Comparison of ENCODE assay signal across 19 cellular contexts in the genomic region with DNA sequence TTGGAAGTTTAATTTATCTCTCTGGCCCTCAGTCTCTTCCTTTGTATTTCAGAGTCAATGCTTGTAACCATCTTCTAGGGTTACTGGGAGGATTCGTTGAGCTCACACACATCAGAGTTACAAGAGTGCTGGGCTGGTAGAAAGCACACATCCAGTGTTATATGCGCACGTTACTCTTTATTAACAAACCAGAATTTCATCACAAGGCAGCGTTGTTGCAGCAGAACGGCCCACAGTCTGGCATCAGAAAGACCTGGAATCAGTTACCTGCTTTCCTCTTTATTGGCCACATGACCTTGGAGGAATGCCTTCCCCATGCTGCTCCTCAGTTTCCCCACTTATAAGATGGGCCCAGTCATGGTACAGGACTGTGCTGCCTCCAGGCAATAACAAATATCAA.
"Had no signal": no experiment of that assay in that cellular context is flagged by ENCODE, and none has a peak within 500 bp of the region (broad histone marks: within the 10 kb centered on the region; RNA-seq: fewer than 3 reads in every experiment).

No MANE protein-coding gene starts in this region.

- H3K36me3 ChIP-seq: neural progenitor cell had no signal

- DNase-seq: cortex of kidney; dorsolateral prefrontal cortex; effector CD8-positive, alpha-beta T cell; foreskin melanocyte; heart left ventricle; hippocampal formation; mammary epithelial cell; naive thymus-derived CD8-positive, alpha-beta T cell; occipital lobe; sigmoid colon; stimulated activated CD4-positive, alpha-beta T cell treated with anti-CD3 and anti-CD28 coated beads, Interleukin-2, amount 100 ng/mL, for 24 hours; stimulated activated CD4-positive, alpha-beta T cell treated with anti-CD3 and anti-CD28 coated beads, Interleukin-4, amount 100 ng/mL, for 4 hours; stimulated activated naive B cell treated with anti-CD40 and anti-IgM and Interleukin-4, amounts not matched to agents 10 μg/mL and 1 μg/mL and 100 μg/mL, for 72 hours; stimulated activated naive CD8-positive, alpha-beta T cell treated with anti-CD3 and anti-CD28 coated beads, Interleukin-15, amount 100 ng/mL, for 72 hours; testis had no signal

- H3K9me3 Mint-ChIP-seq: naive thymus-derived CD8-positive, alpha-beta T cell; neural progenitor cell; stimulated activated naive B cell treated with anti-CD40 and anti-IgM and Interleukin-4, amounts not matched to agents 10 μg/mL and 1 μg/mL and 100 μg/mL, for 72 hours; stimulated activated naive CD8-positive, alpha-beta T cell treated with anti-CD3 and anti-CD28 coated beads, Interleukin-15, amount 100 ng/mL, for 72 hours had no signal

- H3K4me3 Mint-ChIP-seq: naive thymus-derived CD8-positive, alpha-beta T cell; neural progenitor cell; stimulated activated naive B cell treated with anti-CD40 and anti-IgM and Interleukin-4, amounts not matched to agents 10 μg/mL and 1 μg/mL and 100 μg/mL, for 72 hours; stimulated activated naive CD8-positive, alpha-beta T cell treated with anti-CD3 and anti-CD28 coated beads, Interleukin-15, amount 100 ng/mL, for 72 hours had no signal

- ATAC-seq: heart left ventricle; naive thymus-derived CD8-positive, alpha-beta T cell; stimulated activated naive B cell treated with anti-CD40 and anti-IgM and Interleukin-4, amounts not matched to agents 10 μg/mL and 1 μg/mL and 100 μg/mL, for 72 hours; stimulated activated naive CD8-positive, alpha-beta T cell treated with anti-CD3 and anti-CD28 coated beads, Interleukin-15, amount 100 ng/mL, for 72 hours had no signal

- H3K27ac ChIP-seq: dorsolateral prefrontal cortex, neural progenitor cell, parathyroid adenoma, sigmoid colon, skin epidermis, testis, tibial nerve had no signal

- H3K27me3 ChIP-seq: dorsolateral prefrontal cortex, heart left ventricle, neural progenitor cell, sigmoid colon, testis, tibial nerve had no signal

- H3K27ac Mint-ChIP-seq: neural progenitor cell had no signal

- H3K4me3 ChIP-seq: dorsolateral prefrontal cortex, heart left ventricle, neural progenitor cell, sigmoid colon, skin epidermis, testis, tibial nerve had no signal

- H3K9me3 ChIP-seq: heart left ventricle, sigmoid colon, testis, tibial nerve had no signal

- H3K27me3 Mint-ChIP-seq: naive thymus-derived CD8-positive, alpha-beta T cell; stimulated activated naive B cell treated with anti-CD40 and anti-IgM and Interleukin-4, amounts not matched to agents 10 μg/mL and 1 μg/mL and 100 μg/mL, for 72 hours; stimulated activated naive CD8-positive, alpha-beta T cell treated with anti-CD3 and anti-CD28 coated beads, Interleukin-15, amount 100 ng/mL, for 72 hours had no signal
